In genomic region chr2:240557101-240557751, GRCh38 we compare ENCODE assay signal across 6 cellular contexts. TPM values are rescaled to one million over a fixed set of nuclear protein-coding genes. Genes with fewer than 3 reads are reported as not detected.
DNase-seq lines count a peak whose midpoint lies in the region; ATAC-seq and TF ChIP-seq lines count a peak whose summit lies in the region.

No MANE protein-coding gene starts in this region.

- in situ Hi-C loops in GM23248 (cut with MboI), result no loop called here

- peak; percentile 53 for DNase-seq in GM23248
- no peak for DNase-seq in cardiac fibroblast (ENCODE audit: low read depth in 2 of 2)
- no peak for DNase-seq in osteoblast (ENCODE audit: insufficient read length, low spot score, missing footprints)

- H3K9me2 ChIP-seq in GM23248 (ENCODE audit: insufficient read depth), result no peaks in the 10 kb centered on the region

- peaks cover 24% of the 10 kb centered on the region for H3K4me1 ChIP-seq in GM23248 (ENCODE audit: insufficient read depth)
- peaks cover 36% of the 10 kb centered on the region for H3K4me1 ChIP-seq in osteoblast (ENCODE audit: insufficient read depth, low read length)

- TF ChIP-seq CTCF in cardiac fibroblast (IDR thresholded peaks at IDR 0.05; ENCODE audit: low read depth, low read length) (no peak), osteoblast (IDR thresholded peaks at IDR 0.05; ENCODE audit: extremely low read depth, low read depth, low read length) (no peak)

- H2AFZ ChIP-seq in GM23248 (peak overlapping the region; percentile 70), osteoblast (ENCODE audit: low read length) (peak overlapping the region; percentile 51)

- peaks cover 23% of the 10 kb centered on the region for H3F3A ChIP-seq in GM23248 (ENCODE audit: insufficient read depth)

- no peak for ATAC-seq in GM21717 (IDR thresholded peaks at IDR 0.05; ENCODE audit: unreplicated experiment)
- ATAC-seq in HG03439 (IDR thresholded peaks at IDR 0.05; ENCODE audit: unreplicated experiment), result no peak
- ATAC-seq in GM21825 (IDR thresholded peaks at IDR 0.05; ENCODE audit: unreplicated experiment), result no peak

- H3K4me3 ChIP-seq in GM23248, result peak overlapping the region; percentile 69
- H3K4me3 ChIP-seq in cardiac fibroblast (replicated peaks in 1 of 2; ENCODE audit: low read depth in 2 of 2, low read length in 2 of 2), result peak overlapping the region; percentile 45 to 55
- peak overlapping the region; percentile 74 for H3K4me3 ChIP-seq in osteoblast (ENCODE audit: insufficient read depth, low read length)

- H4K20me1 ChIP-seq in GM23248 (ENCODE audit: insufficient read depth), result no peaks in the 10 kb centered on the region
- peaks cover 30% of the 10 kb centered on the region for H4K20me1 ChIP-seq in osteoblast (ENCODE audit: insufficient read depth, low read length)

- H3K4me2 ChIP-seq in GM23248 (ENCODE audit: unreplicated experiment) (peak overlapping the region; percentile 77), osteoblast (ENCODE audit: insufficient read depth, low read length) (peak overlapping the region; percentile 90)

- H3K27ac ChIP-seq in GM23248 (no peak overlapping the region), osteoblast (ENCODE audit: low read depth, low read length) (peak overlapping the region; percentile 23)

- H3K79me2 ChIP-seq in GM23248 (ENCODE audit: insufficient read depth) (peaks cover 29% of the 10 kb centered on the region), osteoblast (ENCODE audit: insufficient read depth, low read length) (peaks cover 49% of the 10 kb centered on the region)

- H3K9me3 ChIP-seq in GM23248 (ENCODE audit: low read depth) (no peaks in the 10 kb centered on the region), osteoblast (ENCODE audit: low read depth, low read length) (no peaks in the 10 kb centered on the region)

- peak overlapping the region; percentile 77 for H3K9ac ChIP-seq in GM23248

- WGBS in GM23248 (ENCODE audit: low coverage in 1 of 2, low lambda C conversion rate in 2 of 2, missing lambda C conversion rate in 2 of 2), 2 experiments, result 7 to 14% methylated on average over 32 to 42 of the region's 51 CpGs

- H3K27me3 ChIP-seq in GM23248 (replicated peaks; ENCODE audit: insufficient read depth) (no peaks in the 10 kb centered on the region), osteoblast (ENCODE audit: insufficient read depth, low read length) (no peaks in the 10 kb centered on the region)

- no peaks in the 10 kb centered on the region for H3K36me3 ChIP-seq in GM23248 (ENCODE audit: low read depth)
- H3K36me3 ChIP-seq in osteoblast (ENCODE audit: insufficient read depth, low read length), result no peaks in the 10 kb centered on the region

RNA-seq across cellular contexts. Expression of gene ANKMY1, which starts 0.6 kb away (rescaled TPM):
- total RNA-seq in GM23248 (2014; rRNA removed; shearing (Covaris generic)), result 10.1 and 12.8 TPM in 2 replicates
- polyA plus RNA-seq in GM23248 (2016; fragmentation: Nextera tagmentation; extraction: Ambion mirVana), result 5.1 and 5.6 TPM in 2 replicates
- total RNA-seq in osteoblast, result 11.2 and 11.5 TPM in 2 replicates

RNA-seq across cellular contexts. Expression of gene DUSP28, which starts 2.9 kb away (rescaled TPM):
- 1.5 and 3.2 TPM in 2 replicates for total RNA-seq in GM23248 (2014; rRNA removed; shearing (Covaris generic))
- polyA plus RNA-seq in GM23248 (2016; fragmentation: Nextera tagmentation; extraction: Ambion mirVana), result 4.9 and 5.8 TPM in 2 replicates
- total RNA-seq in osteoblast, result 3.2 and 4.7 TPM in 2 replicates

RNA-seq across cellular contexts. Expression of gene RNPEPL1, which starts 11.1 kb away (rescaled TPM):
- 20.2 and 23.0 TPM in 2 replicates for total RNA-seq in GM23248 (2014; rRNA removed; shearing (Covaris generic))
- polyA plus RNA-seq in GM23248 (2016; fragmentation: Nextera tagmentation; extraction: Ambion mirVana), result 11.1 and 11.2 TPM in 2 replicates
- total RNA-seq in osteoblast, result 13.0 and 14.7 TPM in 2 replicates

RNA-seq across cellular contexts. Expression of gene CAPN10, which starts 29.3 kb away (rescaled TPM):
- total RNA-seq in GM23248 (2014; rRNA removed; shearing (Covaris generic)), result 13.3 and 29.5 TPM in 2 replicates
- 10.0 and 11.5 TPM in 2 replicates for polyA plus RNA-seq in GM23248 (2016; fragmentation: Nextera tagmentation; extraction: Ambion mirVana)
- total RNA-seq in osteoblast, result 21.0 and 22.1 TPM in 2 replicates
